In the genomic region with DNA sequence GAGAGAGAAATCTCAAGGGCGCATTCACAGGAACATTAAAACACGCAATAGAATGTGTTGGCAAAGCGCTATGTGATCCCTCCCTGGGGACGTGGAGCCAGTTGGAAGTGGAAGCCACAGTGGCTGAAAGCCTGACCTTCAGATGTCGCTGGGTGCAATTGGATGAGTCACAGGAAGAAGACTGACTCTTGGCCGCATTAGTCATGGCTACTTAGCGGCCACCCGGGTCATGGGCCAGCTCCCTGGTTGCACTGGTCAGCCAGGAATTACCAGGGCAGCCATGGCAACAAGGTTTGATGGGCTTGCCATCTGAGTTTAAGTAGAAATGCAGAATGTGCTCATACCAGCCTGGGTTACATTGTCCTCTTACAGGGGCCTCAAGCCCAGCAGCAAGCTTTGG, we compare ENCODE assay signal across 8 cellular contexts.
DNase-seq lines count a peak whose midpoint lies in the region; ATAC-seq, FAIRE-seq and TF ChIP-seq lines count a peak whose summit lies in the region.
"Not testable (repeated sequence)": the region's sequence is repeated elsewhere in the genome, so short reads cannot be mapped to it uniquely, and the experiment has no call there.

No MANE protein-coding gene starts in this region.

- not testable (repeated sequence) for H3K4me2 ChIP-seq in endothelial cell of umbilical vein (ENCODE audit: insufficient read depth, low read length)

- intact Hi-C loops in endothelial cell of umbilical vein (cut with micrococcal nuclease); tibial artery (cut with DNase I; ENCODE audit: low total_unique reads): not testable (repeated sequence)

- H3K4me1 Mint-ChIP-seq in activated naive CD8-positive, alpha-beta T cell treated with anti-CD3 and anti-CD28 coated beads, Interleukin-2, amount 50 U/mL, for 24 hours, result peaks cover 29% of the 10 kb centered on the region

- H3K27me3 ChIP-seq in endothelial cell of umbilical vein (ENCODE audit: control insufficient read depth in 2 of 2, insufficient read depth in 2 of 2, low read length in 2 of 2); tibial artery: not testable (repeated sequence)

- not testable (repeated sequence) for H3K36me3 Mint-ChIP-seq in activated naive CD8-positive, alpha-beta T cell treated with anti-CD3 and anti-CD28 coated beads, Interleukin-2, amount 50 U/mL, for 24 hours (ENCODE audit: low read depth)

- peak; percentile 46 for FAIRE-seq in endothelial cell of umbilical vein (lab: Jason Lieb, UNC)

- peak overlapping the region; percentile 68 for H3K27ac ChIP-seq in RWPE1
- peak overlapping the region; percentile 66 for H3K27ac ChIP-seq in endothelial cell of umbilical vein (ENCODE audit: insufficient read depth, low read depth, low read length)
- peak overlapping the region; percentile 91 to 93 for H3K27ac ChIP-seq in tibial artery

- POLR2A ChIA-PET in RWPE1 (lab: Yijun Ruan, JAX; ENCODE audit: low non-redundant PET); endothelial cell of umbilical vein (lab: Charles Lee): not testable (repeated sequence)

- peak overlapping the region; percentile 31 for H3K27ac Mint-ChIP-seq in activated naive CD8-positive, alpha-beta T cell treated with anti-CD3 and anti-CD28 coated beads, Interleukin-2, amount 50 U/mL, for 24 hours

- DNase-seq in CD1c-positive myeloid dendritic cell (ENCODE audit: extremely low spot score) (peak; percentile 74), HS-5 (ENCODE audit: low read depth) (peak; percentile 89), endothelial cell of umbilical vein (ENCODE audit: low read depth, low spot score) (peak; percentile 56), hepatic stellate cell (ENCODE audit: low spot score) (peak; percentile 76), omental fat pad (ENCODE audit: low spot score) (peak; percentile 57), tibial artery (peak; percentile 91 to 96)
- not testable (repeated sequence) for DNase-seq in RWPE1 (ENCODE audit: low spot score); activated naive CD8-positive, alpha-beta T cell treated with anti-CD3 and anti-CD28 coated beads, Interleukin-2, amount 50 U/mL, for 24 hours

- H3K4me1 ChIP-seq in endothelial cell of umbilical vein (ENCODE audit: control insufficient read depth, extremely low read depth, insufficient read depth, low read length) (peaks cover 16% of the 10 kb centered on the region), tibial artery (peaks cover 0 to 48% (median 35%) of the 10 kb centered on the region in 4 donors)

- H3K36me3 ChIP-seq in endothelial cell of umbilical vein (ENCODE audit: control insufficient read depth in 2 of 2, extremely low read depth in 1 of 2, insufficient read depth in 2 of 2, low read length in 2 of 2), result not testable (repeated sequence)
- H3K36me3 ChIP-seq in tibial artery, result peaks cover 0 to 19% (median 7%) of the 10 kb centered on the region in 3 donors

- not testable (repeated sequence) for TF ChIP-seq POLR2A in endothelial cell of umbilical vein (IDR thresholded peaks at IDR 0.05; ENCODE audit: low read depth, low read length)

- H3K27me3 Mint-ChIP-seq in activated naive CD8-positive, alpha-beta T cell treated with anti-CD3 and anti-CD28 coated beads, Interleukin-2, amount 50 U/mL, for 24 hours, result not testable (repeated sequence)

- not testable (repeated sequence) for H3K9ac ChIP-seq in endothelial cell of umbilical vein (replicated peaks; ENCODE audit: extremely low read depth, insufficient read depth, low read length)

- H3K4me3 ChIP-seq in endothelial cell of umbilical vein (replicated peaks in 1 of 3; ENCODE audit: insufficient read depth in 1 of 3, low read depth in 1 of 3, low read length in 3 of 3); tibial artery: not testable (repeated sequence)

- H3K9me3 Mint-ChIP-seq in activated naive CD8-positive, alpha-beta T cell treated with anti-CD3 and anti-CD28 coated beads, Interleukin-2, amount 50 U/mL, for 24 hours, result not testable (repeated sequence)

- H3K9me1 ChIP-seq in endothelial cell of umbilical vein (replicated peaks; ENCODE audit: control insufficient read depth, extremely low read depth, insufficient read depth, low read length), result not testable (repeated sequence)

- H3K4me3 Mint-ChIP-seq in activated naive CD8-positive, alpha-beta T cell treated with anti-CD3 and anti-CD28 coated beads, Interleukin-2, amount 50 U/mL, for 24 hours, result peak overlapping the region; percentile 91

- CTCF ChIA-PET in RWPE1 (lab: Yijun Ruan, JAX), result interaction anchor here (0.6 kb wide), 1 partner anchor 70 kb away, joined by 3 read pairs; no protein-coding TSS in a partner anchor
- CTCF ChIA-PET in endothelial cell of umbilical vein (lab: Charles Lee), result interaction anchor here (1.0 to 1.7 kb wide), 3 partner anchors 11 to 241 kb away, joined by 3 read pairs; no protein-coding TSS in a partner anchor

- not testable (repeated sequence) for TF ChIP-seq CTCF in RWPE1 (conservative IDR thresholded peaks at IDR 0.05; ENCODE audit: low read depth); endothelial cell of umbilical vein (IDR thresholded peaks at IDR 0.05; ENCODE audit: extremely low read depth in 1 of 2, insufficient read depth in 1 of 2, low read depth in 1 of 2, low read length in 2 of 2); omental fat pad (IDR thresholded peaks at IDR 0.05); tibial artery (IDR thresholded peaks at IDR 0.05)

- dilution Hi-C loops in endothelial cell of umbilical vein (cut with MboI; ENCODE audit: extremely low pct_ligation_motif_present, low sequenced_read_pairs), result not testable (repeated sequence)

- not testable (repeated sequence) for BruUV-seq in endothelial cell of umbilical vein (replicated peaks; lab: Mats Ljungman, UMichigan)

- H4K20me1 ChIP-seq in endothelial cell of umbilical vein (replicated peaks; ENCODE audit: control insufficient read depth, extremely low read depth, insufficient read depth, low read length), result not testable (repeated sequence)

- H2AFZ ChIP-seq in endothelial cell of umbilical vein (ENCODE audit: low read depth, low read length), result not testable (repeated sequence)

- not testable (repeated sequence) for ATAC-seq in activated naive CD8-positive, alpha-beta T cell treated with anti-CD3 and anti-CD28 coated beads, Interleukin-2, amount 50 U/mL, for 24 hours; omental fat pad (ENCODE audit: low FRiP score)

- not testable (repeated sequence) for H3K9me3 ChIP-seq in endothelial cell of umbilical vein (replicated peaks; ENCODE audit: control insufficient read depth, insufficient read depth, low read length); tibial artery

- not testable (repeated sequence) for H3K79me2 ChIP-seq in endothelial cell of umbilical vein (ENCODE audit: control insufficient read depth, insufficient read depth, low read length)

TF ChIP-seq in endothelial cell of umbilical vein, 7 proteins besides CTCF, POLR2A, EP300 and RAD21:
- TF ChIP-seq POLR2AphosphoS5 (IDR thresholded peaks at IDR 0.05; ENCODE audit: insufficient read depth, low read depth, low read length) (peak; percentile 43), FOS (IDR thresholded peaks at IDR 0.05; ENCODE audit: borderline replicate concordance, insufficient read depth, low read length) (peak; percentile 47), JUN (IDR thresholded peaks at IDR 0.05; ENCODE audit: borderline replicate concordance, insufficient read depth, insufficient read length, low read depth) (peak; percentile 77)
